ENCODE assay signal across 10 cellular contexts in genomic region chr16:48152226-48152625, GRCh38. TPM values are rescaled to one million over a fixed set of nuclear protein-coding genes. Genes with fewer than 3 reads are reported as not detected.
"Had no signal": no experiment of that assay in that cellular context is flagged by ENCODE, and none has a peak within 500 bp of the region (broad histone marks: within the 10 kb centered on the region; RNA-seq: fewer than 3 reads in every experiment).

No MANE protein-coding gene starts in this region.

- H3K4me3 Mint-ChIP-seq: GM23338, H9, HFFc6 had no signal

- ATAC-seq: GM23338, HCT116 had no signal

- DNase-seq: GOT3, H7, H9, HCEC 1CT, HFFc6 had no signal

- H3K27ac Mint-ChIP-seq: GM23338, H9, HFFc6 had no signal

- H3K9me3 Mint-ChIP-seq: HFFc6 had no signal

- H3K4me2 ChIP-seq: GM23338 had no signal

- H3K9me3 ChIP-seq: HAP-1 had no signal

- H3K4me1 Mint-ChIP-seq: GM23338 had no signal

- H2AFZ ChIP-seq: GM23338 had no signal

- H3K4me3 ChIP-seq: GM23338, HAP-1 had no signal

- H3K36me3 ChIP-seq: HAP-1 had no signal

RNA-seq across cellular contexts. Expression of gene ABCC12, which starts 3.6 kb away (rescaled TPM):
- total RNA-seq: GM23338, H1, H4, H7, HFFc6 had no signal
- polyA plus RNA-seq: GM23338 had no signal
